ENCODE assay signal across 1 cellular context in the genomic region with DNA sequence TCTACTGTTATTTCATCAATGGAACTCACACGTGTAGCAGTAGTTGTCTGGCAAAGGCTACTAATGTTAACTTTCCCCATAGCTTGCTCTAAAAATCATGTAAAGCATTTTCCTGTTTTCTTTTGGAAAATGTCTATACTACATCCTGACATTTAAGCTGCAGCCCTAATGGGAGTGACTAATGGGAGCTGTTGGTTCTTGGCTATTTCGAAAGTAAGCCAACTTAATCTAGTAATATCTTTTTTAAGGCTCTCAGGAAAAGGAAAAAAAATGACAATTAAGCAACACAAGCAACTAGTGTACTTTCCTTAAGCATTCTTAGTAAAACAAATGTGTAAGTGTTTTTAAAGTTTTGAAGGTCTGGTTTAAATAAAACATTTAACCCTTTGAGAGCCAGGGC.
TF ChIP-seq lines count a peak whose summit lies in the region.

No MANE protein-coding gene starts in this region.

TF ChIP-seq in GM23338, 12 proteins besides CTCF, POLR2A, EP300 and RAD21 (continued from another document):
- TF ChIP-seq, protein P1, sequence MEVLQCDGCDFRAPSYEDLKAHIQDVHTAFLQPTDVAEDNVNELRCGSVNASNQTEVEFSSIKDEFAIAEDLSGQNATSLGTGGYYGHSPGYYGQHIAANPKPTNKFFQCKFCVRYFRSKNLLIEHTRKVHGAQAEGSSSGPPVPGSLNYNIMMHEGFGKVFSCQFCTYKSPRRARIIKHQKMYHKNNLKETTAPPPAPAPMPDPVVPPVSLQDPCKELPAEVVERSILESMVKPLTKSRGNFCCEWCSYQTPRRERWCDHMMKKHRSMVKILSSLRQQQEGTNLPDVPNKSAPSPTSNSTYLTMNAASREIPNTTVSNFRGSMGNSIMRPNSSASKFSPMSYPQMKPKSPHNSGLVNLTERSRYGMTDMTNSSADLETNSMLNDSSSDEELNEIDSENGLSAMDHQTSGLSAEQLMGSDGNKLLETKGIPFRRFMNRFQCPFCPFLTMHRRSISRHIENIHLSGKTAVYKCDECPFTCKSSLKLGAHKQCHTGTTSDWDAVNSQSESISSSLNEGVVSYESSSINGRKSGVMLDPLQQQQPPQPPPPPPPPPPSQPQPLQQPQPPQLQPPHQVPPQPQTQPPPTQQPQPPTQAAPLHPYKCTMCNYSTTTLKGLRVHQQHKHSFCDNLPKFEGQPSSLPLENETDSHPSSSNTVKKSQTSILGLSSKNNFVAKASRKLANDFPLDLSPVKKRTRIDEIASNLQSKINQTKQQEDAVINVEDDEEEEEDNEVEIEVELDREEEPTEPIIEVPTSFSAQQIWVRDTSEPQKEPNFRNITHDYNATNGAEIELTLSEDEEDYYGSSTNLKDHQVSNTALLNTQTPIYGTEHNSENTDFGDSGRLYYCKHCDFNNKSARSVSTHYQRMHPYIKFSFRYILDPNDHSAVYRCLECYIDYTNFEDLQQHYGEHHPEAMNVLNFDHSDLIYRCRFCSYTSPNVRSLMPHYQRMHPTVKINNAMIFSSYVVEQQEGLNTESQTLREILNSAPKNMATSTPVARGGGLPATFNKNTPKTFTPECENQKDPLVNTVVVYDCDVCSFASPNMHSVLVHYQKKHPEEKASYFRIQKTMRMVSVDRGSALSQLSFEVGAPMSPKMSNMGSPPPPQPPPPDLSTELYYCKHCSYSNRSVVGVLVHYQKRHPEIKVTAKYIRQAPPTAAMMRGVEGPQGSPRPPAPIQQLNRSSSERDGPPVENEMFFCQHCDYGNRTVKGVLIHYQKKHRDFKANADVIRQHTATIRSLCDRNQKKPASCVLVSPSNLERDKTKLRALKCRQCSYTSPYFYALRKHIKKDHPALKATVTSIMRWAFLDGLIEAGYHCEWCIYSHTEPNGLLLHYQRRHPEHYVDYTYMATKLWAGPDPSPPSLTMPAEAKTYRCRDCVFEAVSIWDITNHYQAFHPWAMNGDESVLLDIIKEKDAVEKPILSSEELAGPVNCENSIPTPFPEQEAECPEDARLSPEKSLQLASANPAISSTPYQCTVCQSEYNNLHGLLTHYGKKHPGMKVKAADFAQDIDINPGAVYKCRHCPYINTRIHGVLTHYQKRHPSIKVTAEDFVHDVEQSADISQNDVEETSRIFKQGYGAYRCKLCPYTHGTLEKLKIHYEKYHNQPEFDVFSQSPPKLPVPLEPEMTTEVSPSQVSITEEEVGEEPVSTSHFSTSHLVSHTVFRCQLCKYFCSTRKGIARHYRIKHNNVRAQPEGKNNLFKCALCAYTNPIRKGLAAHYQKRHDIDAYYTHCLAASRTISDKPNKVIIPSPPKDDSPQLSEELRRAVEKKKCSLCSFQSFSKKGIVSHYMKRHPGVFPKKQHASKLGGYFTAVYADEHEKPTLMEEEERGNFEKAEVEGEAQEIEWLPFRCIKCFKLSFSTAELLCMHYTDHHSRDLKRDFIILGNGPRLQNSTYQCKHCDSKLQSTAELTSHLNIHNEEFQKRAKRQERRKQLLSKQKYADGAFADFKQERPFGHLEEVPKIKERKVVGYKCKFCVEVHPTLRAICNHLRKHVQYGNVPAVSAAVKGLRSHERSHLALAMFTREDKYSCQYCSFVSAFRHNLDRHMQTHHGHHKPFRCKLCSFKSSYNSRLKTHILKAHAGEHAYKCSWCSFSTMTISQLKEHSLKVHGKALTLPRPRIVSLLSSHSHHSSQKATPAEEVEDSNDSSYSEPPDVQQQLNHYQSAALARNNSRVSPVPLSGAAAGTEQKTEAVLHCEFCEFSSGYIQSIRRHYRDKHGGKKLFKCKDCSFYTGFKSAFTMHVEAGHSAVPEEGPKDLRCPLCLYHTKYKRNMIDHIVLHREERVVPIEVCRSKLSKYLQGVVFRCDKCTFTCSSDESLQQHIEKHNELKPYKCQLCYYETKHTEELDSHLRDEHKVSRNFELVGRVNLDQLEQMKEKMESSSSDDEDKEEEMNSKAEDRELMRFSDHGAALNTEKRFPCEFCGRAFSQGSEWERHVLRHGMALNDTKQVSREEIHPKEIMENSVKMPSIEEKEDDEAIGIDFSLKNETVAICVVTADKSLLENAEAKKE (CRISPR knock-in tag; IDR thresholded peaks at IDR 0.05) = no peak
- TF ChIP-seq, protein P2, sequence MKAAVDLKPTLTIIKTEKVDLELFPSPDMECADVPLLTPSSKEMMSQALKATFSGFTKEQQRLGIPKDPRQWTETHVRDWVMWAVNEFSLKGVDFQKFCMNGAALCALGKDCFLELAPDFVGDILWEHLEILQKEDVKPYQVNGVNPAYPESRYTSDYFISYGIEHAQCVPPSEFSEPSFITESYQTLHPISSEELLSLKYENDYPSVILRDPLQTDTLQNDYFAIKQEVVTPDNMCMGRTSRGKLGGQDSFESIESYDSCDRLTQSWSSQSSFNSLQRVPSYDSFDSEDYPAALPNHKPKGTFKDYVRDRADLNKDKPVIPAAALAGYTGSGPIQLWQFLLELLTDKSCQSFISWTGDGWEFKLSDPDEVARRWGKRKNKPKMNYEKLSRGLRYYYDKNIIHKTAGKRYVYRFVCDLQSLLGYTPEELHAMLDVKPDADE (IDR thresholded peaks at IDR 0.05) = no peak
